Comparison of ENCODE assay signal across 10 cellular contexts in the genomic region with DNA sequence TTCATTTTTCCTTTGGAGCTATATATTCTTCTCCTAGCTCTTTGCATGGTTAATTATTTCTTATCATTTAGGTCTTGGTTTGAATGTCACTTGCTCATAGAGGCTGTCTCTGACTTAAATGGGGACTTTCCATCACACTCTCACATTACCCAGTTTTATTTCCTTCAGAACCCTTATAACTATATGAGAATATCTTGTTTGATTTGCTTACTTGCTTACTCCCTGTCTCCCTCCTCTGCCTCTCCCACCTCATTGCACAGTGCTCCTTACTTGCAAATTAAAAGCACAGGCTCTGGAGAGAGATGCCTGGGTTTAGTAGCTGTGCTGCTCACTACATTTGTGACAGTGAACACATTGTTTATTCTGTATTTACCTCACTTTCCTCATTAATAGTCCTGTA.
DNase-seq lines count a peak whose midpoint lies in the region; ATAC-seq and TF ChIP-seq lines count a peak whose summit lies in the region.
"Had no signal": no experiment of that assay in that cellular context is flagged by ENCODE, and none has a peak within 500 bp of the region (broad histone marks: within the 10 kb centered on the region; RNA-seq: fewer than 3 reads in every experiment).

No MANE protein-coding gene starts in this region.

- peaks cover 45% of the 10 kb centered on the region for H3K4me1 Mint-ChIP-seq in nephron

- H3K27ac ChIP-seq in breast epithelium (peak overlapping the region; percentile 81 to 86), coronary artery (peak overlapping the region in 1 of 2 donors; percentile 14)

- TF ChIP-seq CTCF in breast epithelium (IDR thresholded peaks at IDR 0.05) = no peak
- TF ChIP-seq CTCF in nephron (IDR thresholded peaks at IDR 0.05; ENCODE audit: unreplicated experiment in 3 of 3) = peak in 1 of 3 experiments; percentile 8
- TF ChIP-seq CTCF in coronary artery (IDR thresholded peaks at IDR 0.05) = no peak
- TF ChIP-seq CTCF in omental fat pad (IDR thresholded peaks at IDR 0.05) = no peak

- H3K4me3 ChIP-seq in breast epithelium (no peak overlapping the region), coronary artery (no peak overlapping the region)
- H3K4me3 ChIP-seq: dorsolateral prefrontal cortex had no signal

- no peaks in the 10 kb centered on the region for H3K27me3 ChIP-seq in breast epithelium
- H3K27me3 ChIP-seq: dorsolateral prefrontal cortex had no signal

- no peak overlapping the region for H3K4me3 Mint-ChIP-seq in nephron

- DNase-seq in EH (ENCODE audit: low read depth) = peak; percentile 62
- no peak for DNase-seq in breast epithelium (ENCODE audit: low spot score in 2 of 2)
- DNase-seq in stimulated activated CD8-positive, alpha-beta memory T cell treated with anti-CD3 and anti-CD28 coated beads, Interleukin-4, amount 100 ng/mL, for 48 hours = no peak
- no peak for DNase-seq in coronary artery (ENCODE audit: low spot score)
- DNase-seq in omental fat pad (ENCODE audit: low spot score) = no peak
- DNase-seq: dorsolateral prefrontal cortex had no signal

- no peaks in the 10 kb centered on the region for H3K9me3 ChIP-seq in breast epithelium

- intact Hi-C loops in breast epithelium (cut with DNase I; ENCODE audit: low total_unique reads) = no loop called here

- peaks cover 0 to 19% of the 10 kb centered on the region in 2 donors for H3K4me1 ChIP-seq in breast epithelium

- no peaks in the 10 kb centered on the region for H3K9me3 Mint-ChIP-seq in nephron

- no peaks in the 10 kb centered on the region for H3K36me3 ChIP-seq in breast epithelium

- peak overlapping the region; percentile 22 to 58 (median 40) for H3K27ac Mint-ChIP-seq in nephron

- ATAC-seq in HG02759 (IDR thresholded peaks at IDR 0.05; ENCODE audit: unreplicated experiment) = peak; percentile 76
- ATAC-seq in GM18517 (IDR thresholded peaks at IDR 0.05; ENCODE audit: unreplicated experiment) = no peak
- ATAC-seq in omental fat pad (ENCODE audit: low FRiP score) = no peak
- ATAC-seq: left lobe of liver had no signal

- TF ChIP-seq POLR2A in breast epithelium (IDR thresholded peaks at IDR 0.05) = no peak

- peaks cover 21% of the 10 kb centered on the region for H3K36me3 Mint-ChIP-seq in nephron (ENCODE audit: low read depth)

- H3K27me3 Mint-ChIP-seq in nephron (ENCODE audit: low read depth) = no peaks in the 10 kb centered on the region
